ENCODE assay signal across 21 cellular contexts in the genomic region with DNA sequence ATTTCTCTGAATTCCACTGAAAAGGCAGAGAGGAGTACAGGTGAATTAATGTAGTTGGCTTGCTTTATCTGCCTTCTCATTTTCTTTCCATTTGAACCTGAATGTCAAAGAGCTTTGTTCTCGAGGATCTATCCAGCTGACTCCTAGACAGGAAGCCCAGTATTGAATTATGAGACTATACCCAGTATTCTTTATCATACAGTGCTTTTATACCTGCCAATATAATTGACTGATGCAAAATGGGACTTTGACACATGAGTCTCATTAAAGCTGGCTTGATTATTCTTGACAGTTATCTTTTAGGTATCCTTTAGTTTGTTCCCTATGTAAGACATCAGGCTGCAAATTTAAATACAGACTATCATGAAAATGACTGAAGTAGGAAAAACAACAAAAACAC.
A peak's percentile ranks its signal among the peaks of the same experiment; 100 is the strongest.
DNase-seq lines count a peak whose midpoint lies in the region; ATAC-seq, FAIRE-seq and TF ChIP-seq lines count a peak whose summit lies in the region.
"Had no signal": no experiment of that assay in that cellular context is flagged by ENCODE, and none has a peak within 500 bp of the region (broad histone marks: within the 10 kb centered on the region; RNA-seq: fewer than 3 reads in every experiment).

No MANE protein-coding gene starts in this region.

- WGBS in small intestine, 3 donors = 21 to 38% (median 24%) methylated on average over 1 of the region's 1 CpG
- 33% methylated on average over 1 of the region's 1 CpG for WGBS in SK-N-SH (ENCODE audit: low lambda C conversion rate)

- H3K9ac ChIP-seq in colonic mucosa (ENCODE audit: low read depth in 2 of 2, low read length in 2 of 2) (no peak overlapping the region), SK-N-SH (no peak overlapping the region)
- H3K9ac ChIP-seq: GM23248 had no signal

- ATAC-seq in HG03565 (IDR thresholded peaks at IDR 0.05; ENCODE audit: unreplicated experiment) (no peak), left lobe of liver (no peak)
- ATAC-seq: A549; CD8-positive, alpha-beta T cell; PC-3; SK-N-SH treated with all-trans-retinoic acid at 6 μM for 48 hours had no signal

- FAIRE-seq in small intestine (lab: Jason Lieb, UNC) = no peak
- FAIRE-seq: A549, GM19239 had no signal

- no peaks in the 10 kb centered on the region for H3F3A ChIP-seq in SK-N-SH (replicated peaks; ENCODE audit: insufficient read depth)

- TF ChIP-seq CTCF in colonic mucosa (IDR thresholded peaks at IDR 0.05) = no peak
- TF ChIP-seq CTCF in SK-N-SH (IDR thresholded peaks at IDR 0.05) = no peak

- no peaks in the 10 kb centered on the region for H3K9me2 ChIP-seq in SK-N-SH

- H3K9me3 ChIP-seq in colonic mucosa = no peaks in the 10 kb centered on the region
- no peaks in the 10 kb centered on the region for H3K9me3 ChIP-seq in small intestine (ENCODE audit: control insufficient read depth, low read depth)
- H3K9me3 ChIP-seq in SK-N-SH = no peaks in the 10 kb centered on the region
- H3K9me3 ChIP-seq: A549, Caco-2 had no signal

- H3K27ac ChIP-seq in colonic mucosa (peak overlapping the region; percentile 40), small intestine (ENCODE audit: low read depth in 1 of 2, low read length in 1 of 2) (no peak overlapping the region), SK-N-SH (ENCODE audit: low read depth in 2 of 2, low read length in 1 of 2) (no peak overlapping the region)
- H3K27ac ChIP-seq: A549, C4-2B, GM23248 had no signal

- no peaks in the 10 kb centered on the region for H4K20me1 ChIP-seq in SK-N-SH (ENCODE audit: insufficient read depth)

- TF ChIP-seq RAD21 in SK-N-SH (IDR thresholded peaks at IDR 0.05; ENCODE audit: low read length) = no peak

- H3K4me1 ChIP-seq in colonic mucosa (no peaks in the 10 kb centered on the region), small intestine (ENCODE audit: control insufficient read depth in 2 of 2, insufficient read depth in 1 of 2, low read depth in 1 of 2, low read length in 1 of 2) (no peaks in the 10 kb centered on the region), SK-N-SH (ENCODE audit: control insufficient read depth in 1 of 2, insufficient read depth in 2 of 2, low read depth in 1 of 2, low read length in 1 of 2) (no peaks in the 10 kb centered on the region)
- H3K4me1 ChIP-seq: A549, Caco-2 had no signal

- TF ChIP-seq EP300 in SK-N-SH (IDR thresholded peaks at IDR 0.05; ENCODE audit: borderline replicate concordance in 1 of 2, low read depth in 1 of 2, low read length in 1 of 2) = no peak

- intact Hi-C loops in colonic mucosa (cut with DNase I) = no loop called here

- no peak overlapping the region for H3K4me2 ChIP-seq in SK-N-SH
- H3K4me2 ChIP-seq: A549 had no signal

- DNase-seq in DMS153 treated with DMSO at 0.1 percent for 48 hours (lab: John Stamatoyannopoulos, UW; ENCODE audit: unreplicated experiment) (peak; percentile 24), NCI-H146 (lab: John Stamatoyannopoulos, UW) (peak; percentile 36), colonic mucosa (no peak), small intestine (peak; percentile 53), SK-N-SH (no peak), left lobe of liver (ENCODE audit: low spot score) (no peak)
- DNase-seq: Caco-2; CD8-positive, alpha-beta T cell; DMS 273 treated with DMSO at 0.1 percent for 48 hours; GM23248; H7; Karpas-422; NCI-H1105; NCI-H1694; NCI-H774; PC-3 had no signal

- H3K79me2 ChIP-seq in SK-N-SH (ENCODE audit: insufficient read depth) = no peaks in the 10 kb centered on the region

- CTCF ChIA-PET in SK-N-SH (lab: Yijun Ruan, JAX) = interaction anchor here (1.0 kb wide), 1 partner anchor 71 kb away, joined by 3 read pairs; no protein-coding TSS in a partner anchor

- no peak overlapping the region for H2AFZ ChIP-seq in SK-N-SH (ENCODE audit: low read depth)
- H2AFZ ChIP-seq: GM23248 had no signal

- H3K4me3 ChIP-seq in colonic mucosa = no peak overlapping the region
- no peak overlapping the region for H3K4me3 ChIP-seq in small intestine (ENCODE audit: low read depth in 1 of 2, low read length in 2 of 2)
- H3K4me3 ChIP-seq in SK-N-SH (ENCODE audit: low read depth in 2 of 2, low read length in 1 of 2) = no peak overlapping the region
- H3K4me3 ChIP-seq: A549, GM23248 had no signal

- POLR2A ChIA-PET in SK-N-SH (lab: Yijun Ruan, JAX) = no interaction called here

- H3K27me3 ChIP-seq in colonic mucosa = no peaks in the 10 kb centered on the region
- H3K27me3 ChIP-seq in small intestine (ENCODE audit: control insufficient read depth in 2 of 2, insufficient read depth in 2 of 2, low read length in 2 of 2) = no peaks in the 10 kb centered on the region
- no peaks in the 10 kb centered on the region for H3K27me3 ChIP-seq in SK-N-SH (ENCODE audit: insufficient read depth)

- H3K36me3 ChIP-seq in colonic mucosa (no peaks in the 10 kb centered on the region), small intestine (ENCODE audit: control insufficient read depth in 2 of 2, insufficient read depth in 2 of 2, low read length in 2 of 2) (no peaks in the 10 kb centered on the region), SK-N-SH (replicated peaks in 1 of 2; ENCODE audit: control insufficient read depth in 1 of 2, insufficient read depth in 2 of 2, low read length in 1 of 2) (no peaks in the 10 kb centered on the region)

TF ChIP-seq in SK-N-SH, 30 proteins besides CTCF, POLR2A, EP300 and RAD21 (continues in another document):
- TF ChIP-seq, protein P1, sequence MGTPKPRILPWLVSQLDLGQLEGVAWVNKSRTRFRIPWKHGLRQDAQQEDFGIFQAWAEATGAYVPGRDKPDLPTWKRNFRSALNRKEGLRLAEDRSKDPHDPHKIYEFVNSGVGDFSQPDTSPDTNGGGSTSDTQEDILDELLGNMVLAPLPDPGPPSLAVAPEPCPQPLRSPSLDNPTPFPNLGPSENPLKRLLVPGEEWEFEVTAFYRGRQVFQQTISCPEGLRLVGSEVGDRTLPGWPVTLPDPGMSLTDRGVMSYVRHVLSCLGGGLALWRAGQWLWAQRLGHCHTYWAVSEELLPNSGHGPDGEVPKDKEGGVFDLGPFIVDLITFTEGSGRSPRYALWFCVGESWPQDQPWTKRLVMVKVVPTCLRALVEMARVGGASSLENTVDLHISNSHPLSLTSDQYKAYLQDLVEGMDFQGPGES (IDR thresholded peaks at IDR 0.05; ENCODE audit: low read depth, low read length) = no peak
- no peak for TF ChIP-seq ELF1 (IDR thresholded peaks at IDR 0.05)
- TF ChIP-seq, protein P2, sequence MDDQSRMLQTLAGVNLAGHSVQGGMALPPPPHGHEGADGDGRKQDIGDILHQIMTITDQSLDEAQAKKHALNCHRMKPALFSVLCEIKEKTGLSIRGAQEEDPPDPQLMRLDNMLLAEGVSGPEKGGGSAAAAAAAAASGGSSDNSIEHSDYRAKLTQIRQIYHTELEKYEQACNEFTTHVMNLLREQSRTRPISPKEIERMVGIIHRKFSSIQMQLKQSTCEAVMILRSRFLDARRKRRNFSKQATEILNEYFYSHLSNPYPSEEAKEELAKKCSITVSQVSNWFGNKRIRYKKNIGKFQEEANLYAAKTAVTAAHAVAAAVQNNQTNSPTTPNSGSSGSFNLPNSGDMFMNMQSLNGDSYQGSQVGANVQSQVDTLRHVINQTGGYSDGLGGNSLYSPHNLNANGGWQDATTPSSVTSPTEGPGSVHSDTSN (IDR thresholded peaks at IDR 0.05) = no peak
- no peak for TF ChIP-seq FOXJ3 (CRISPR knock-in tag; IDR thresholded peaks at IDR 0.05)
- TF ChIP-seq SIN3A (IDR thresholded peaks at IDR 0.05; ENCODE audit: borderline replicate concordance, low read depth, low read length) = no peak
- no peak for TF ChIP-seq EZH2phosphoT487 (IDR thresholded peaks at IDR 0.05; ENCODE audit: borderline replicate concordance, low read depth)
- TF ChIP-seq TAF1 (IDR thresholded peaks at IDR 0.05; ENCODE audit: borderline replicate concordance, low read depth, low read length) = no peak
- TF ChIP-seq, protein P3, sequence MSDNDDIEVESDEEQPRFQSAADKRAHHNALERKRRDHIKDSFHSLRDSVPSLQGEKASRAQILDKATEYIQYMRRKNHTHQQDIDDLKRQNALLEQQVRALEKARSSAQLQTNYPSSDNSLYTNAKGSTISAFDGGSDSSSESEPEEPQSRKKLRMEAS (IDR thresholded peaks at IDR 0.05; ENCODE audit: low read depth) = no peak
- no peak for TF ChIP-seq POLR2AphosphoS5 (IDR thresholded peaks at IDR 0.05; ENCODE audit: low read depth, low read length)
- TF ChIP-seq, protein P4, sequence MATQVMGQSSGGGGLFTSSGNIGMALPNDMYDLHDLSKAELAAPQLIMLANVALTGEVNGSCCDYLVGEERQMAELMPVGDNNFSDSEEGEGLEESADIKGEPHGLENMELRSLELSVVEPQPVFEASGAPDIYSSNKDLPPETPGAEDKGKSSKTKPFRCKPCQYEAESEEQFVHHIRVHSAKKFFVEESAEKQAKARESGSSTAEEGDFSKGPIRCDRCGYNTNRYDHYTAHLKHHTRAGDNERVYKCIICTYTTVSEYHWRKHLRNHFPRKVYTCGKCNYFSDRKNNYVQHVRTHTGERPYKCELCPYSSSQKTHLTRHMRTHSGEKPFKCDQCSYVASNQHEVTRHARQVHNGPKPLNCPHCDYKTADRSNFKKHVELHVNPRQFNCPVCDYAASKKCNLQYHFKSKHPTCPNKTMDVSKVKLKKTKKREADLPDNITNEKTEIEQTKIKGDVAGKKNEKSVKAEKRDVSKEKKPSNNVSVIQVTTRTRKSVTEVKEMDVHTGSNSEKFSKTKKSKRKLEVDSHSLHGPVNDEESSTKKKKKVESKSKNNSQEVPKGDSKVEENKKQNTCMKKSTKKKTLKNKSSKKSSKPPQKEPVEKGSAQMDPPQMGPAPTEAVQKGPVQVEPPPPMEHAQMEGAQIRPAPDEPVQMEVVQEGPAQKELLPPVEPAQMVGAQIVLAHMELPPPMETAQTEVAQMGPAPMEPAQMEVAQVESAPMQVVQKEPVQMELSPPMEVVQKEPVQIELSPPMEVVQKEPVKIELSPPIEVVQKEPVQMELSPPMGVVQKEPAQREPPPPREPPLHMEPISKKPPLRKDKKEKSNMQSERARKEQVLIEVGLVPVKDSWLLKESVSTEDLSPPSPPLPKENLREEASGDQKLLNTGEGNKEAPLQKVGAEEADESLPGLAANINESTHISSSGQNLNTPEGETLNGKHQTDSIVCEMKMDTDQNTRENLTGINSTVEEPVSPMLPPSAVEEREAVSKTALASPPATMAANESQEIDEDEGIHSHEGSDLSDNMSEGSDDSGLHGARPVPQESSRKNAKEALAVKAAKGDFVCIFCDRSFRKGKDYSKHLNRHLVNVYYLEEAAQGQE (IDR thresholded peaks at IDR 0.05; ENCODE audit: low read depth, low read length) = no peak
- TF ChIP-seq, protein P5, sequence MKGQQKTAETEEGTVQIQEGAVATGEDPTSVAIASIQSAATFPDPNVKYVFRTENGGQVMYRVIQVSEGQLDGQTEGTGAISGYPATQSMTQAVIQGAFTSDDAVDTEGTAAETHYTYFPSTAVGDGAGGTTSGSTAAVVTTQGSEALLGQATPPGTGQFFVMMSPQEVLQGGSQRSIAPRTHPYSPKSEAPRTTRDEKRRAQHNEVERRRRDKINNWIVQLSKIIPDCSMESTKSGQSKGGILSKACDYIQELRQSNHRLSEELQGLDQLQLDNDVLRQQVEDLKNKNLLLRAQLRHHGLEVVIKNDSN (IDR thresholded peaks at IDR 0.05; ENCODE audit: borderline replicate concordance, low read depth) = no peak
- TF ChIP-seq FOSL2 (IDR thresholded peaks at IDR 0.05; ENCODE audit: borderline replicate concordance, low read depth) = no peak
- TF ChIP-seq NFIC (IDR thresholded peaks at IDR 0.05; ENCODE audit: borderline replicate concordance) = no peak

Comparison
In these comparisons a context has a peak if more than half of its experiments do, and no peak if none do; other contexts are left out.
1. DNase-seq: peak in DMS153 treated with DMSO at 0.1 percent for 48 hours (single experiment), NCI-H146 (single experiment) and small intestine (single experiment); none in colonic mucosa (single experiment), SK-N-SH (single experiment) and left lobe of liver (single experiment).